ENCODE assay signal across 15 cellular contexts in the genomic region with DNA sequence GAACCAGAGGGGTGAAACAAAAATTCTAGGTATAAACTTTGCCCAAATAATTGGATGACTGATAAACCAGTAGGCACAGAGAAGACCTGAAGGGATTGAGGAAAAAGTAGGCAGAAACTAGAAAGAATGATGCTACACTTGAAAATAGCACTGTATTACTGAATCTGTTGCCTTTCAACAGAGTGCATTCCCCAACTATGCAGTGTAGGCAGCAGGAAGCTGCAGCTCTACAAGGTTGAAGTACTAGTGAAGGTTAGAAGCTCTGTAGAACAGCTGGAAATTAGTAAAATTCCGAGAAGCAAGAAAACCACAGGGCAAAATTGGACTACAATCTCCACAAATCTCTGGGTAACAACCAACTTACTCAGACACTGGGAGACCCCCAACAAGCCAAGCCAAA.
"Had no signal": no experiment of that assay in that cellular context is flagged by ENCODE, and none has a peak within 500 bp of the region (broad histone marks: within the 10 kb centered on the region; RNA-seq: fewer than 3 reads in every experiment).

No MANE protein-coding gene starts in this region.

- H3K9me3 ChIP-seq: prostate gland, upper lobe of left lung had no signal

- H3K27me3 Mint-ChIP-seq: stimulated activated naive CD8-positive, alpha-beta T cell treated with anti-CD3 and anti-CD28 coated beads, Interleukin-15, amount 100 ng/mL, for 72 hours had no signal

- H3K4me3 ChIP-seq: prostate gland, right atrium auricular region, upper lobe of left lung had no signal

- ATAC-seq: stimulated activated naive CD8-positive, alpha-beta T cell treated with anti-CD3 and anti-CD28 coated beads, Interleukin-15, amount 100 ng/mL, for 72 hours had no signal

- H3K4me3 Mint-ChIP-seq: stimulated activated naive CD8-positive, alpha-beta T cell treated with anti-CD3 and anti-CD28 coated beads, Interleukin-15, amount 100 ng/mL, for 72 hours had no signal

- DNase-seq: activated CD4-positive, alpha-beta T cell treated with anti-CD3 and anti-CD28 coated beads for 1 hour; activated naive CD4-positive, alpha-beta T cell treated with Interleukin-2 at 50 U/mL for 16 hours; aorta; brain microvascular endothelial cell; cortex of kidney; head of caudate nucleus; kidney glomerular epithelial cell; occipital lobe; stimulated activated CD4-positive, alpha-beta T cell treated with anti-CD3 and anti-CD28 coated beads, Interleukin-12 subunit alpha, Interleukin-12 subunit beta, amount 100 ng/mL, for 4 hours; stimulated activated CD4-positive, alpha-beta T cell treated with anti-CD3 and anti-CD28 coated beads, Interleukin-1b, Interleukin-23, amount 100 ng/mL, for 48 hours; stimulated activated CD8-positive, alpha-beta memory T cell treated with anti-CD3 and anti-CD28 coated beads, Interleukin-4, amount 100 ng/mL, for 48 hours; stimulated activated naive CD8-positive, alpha-beta T cell treated with anti-CD3 and anti-CD28 coated beads, Interleukin-15, amount 100 ng/mL, for 72 hours; upper lobe of left lung had no signal

- H3K27me3 ChIP-seq: brain microvascular endothelial cell, right atrium auricular region, upper lobe of left lung had no signal

- H3K4me1 ChIP-seq: prostate gland had no signal

- H3K27ac Mint-ChIP-seq: stimulated activated naive CD8-positive, alpha-beta T cell treated with anti-CD3 and anti-CD28 coated beads, Interleukin-15, amount 100 ng/mL, for 72 hours had no signal

- H3K27ac ChIP-seq: brain microvascular endothelial cell, prostate gland, right atrium auricular region, upper lobe of left lung had no signal
